8 cellular contexts compared by ENCODE assay signal in genomic region chr1:33055210-33055991, GRCh38. TPM values are rescaled to one million over a fixed set of nuclear protein-coding genes. Genes with fewer than 3 reads are reported as not detected.
DNase-seq lines count a peak whose midpoint lies in the region; ATAC-seq and TF ChIP-seq lines count a peak whose summit lies in the region.

No MANE protein-coding gene starts in this region.

- H3K27me3 Mint-ChIP-seq in activated T-cell treated with anti-CD3 and anti-CD28 coated beads, Interleukin-2, amount 50 U/mL, for 24 hours, result peaks cover 6% of the 10 kb centered on the region
- peaks cover 8 to 10% of the 10 kb centered on the region in 2 donors for H3K27me3 Mint-ChIP-seq in natural killer cell (ENCODE audit: low read depth in 2 of 2)

- ATAC-seq in natural killer cell (peak; percentile 81 to 86 (median 84)), HG02840 (IDR thresholded peaks at IDR 0.05; ENCODE audit: low FRiP score, unreplicated experiment) (no peak)

- H3K36me3 Mint-ChIP-seq in activated T-cell treated with anti-CD3 and anti-CD28 coated beads, Interleukin-2, amount 50 U/mL, for 24 hours (ENCODE audit: low read depth), result no peaks in the 10 kb centered on the region
- H3K36me3 Mint-ChIP-seq in natural killer cell, result no peaks in the 10 kb centered on the region

- no peak for TF ChIP-seq POLR2A in uterus (IDR thresholded peaks at IDR 0.05)

- H3K4me3 ChIP-seq in fibroblast of the aortic adventitia (ENCODE audit: low read depth, low read length), result no peak overlapping the region
- no peak overlapping the region for H3K4me3 ChIP-seq in uterus

- H3K4me1 Mint-ChIP-seq in activated T-cell treated with anti-CD3 and anti-CD28 coated beads, Interleukin-2, amount 50 U/mL, for 24 hours (ENCODE audit: low read depth), result peaks cover 2% of the 10 kb centered on the region
- peaks cover 8 to 14% of the 10 kb centered on the region in 2 donors for H3K4me1 Mint-ChIP-seq in natural killer cell

- intact Hi-C loops in natural killer cell (cut with micrococcal nuclease) (loop anchor here (1.0 kb wide), 1 partner anchor 122 kb away; no protein-coding TSS in a partner anchor), uterus (cut with DNase I; ENCODE audit: low total_unique reads) (no loop called here)

- no peak overlapping the region for H3K4me3 Mint-ChIP-seq in activated T-cell treated with anti-CD3 and anti-CD28 coated beads, Interleukin-2, amount 50 U/mL, for 24 hours
- H3K4me3 Mint-ChIP-seq in natural killer cell, result no peak overlapping the region

- no peaks in the 10 kb centered on the region for H3K4me1 ChIP-seq in uterus

- H3K9me3 ChIP-seq in uterus, result no peaks in the 10 kb centered on the region

- no peaks in the 10 kb centered on the region for H3K36me3 ChIP-seq in uterus

- TF ChIP-seq CTCF in fibroblast of the aortic adventitia (IDR thresholded peaks at IDR 0.05; ENCODE audit: insufficient read depth, low read length) (peak; percentile 79), natural killer cell (IDR thresholded peaks at IDR 0.05) (peak; percentile 60), uterus (IDR thresholded peaks at IDR 0.05) (peak; percentile 70 to 80 (median 72))

- no peak overlapping the region for H3K27ac ChIP-seq in uterus

- peaks cover 4% of the 10 kb centered on the region for H3K9me3 Mint-ChIP-seq in activated T-cell treated with anti-CD3 and anti-CD28 coated beads, Interleukin-2, amount 50 U/mL, for 24 hours
- H3K9me3 Mint-ChIP-seq in natural killer cell, result no peaks in the 10 kb centered on the region

- H3K27me3 ChIP-seq in uterus, result no peaks in the 10 kb centered on the region

- H3K27ac Mint-ChIP-seq in activated T-cell treated with anti-CD3 and anti-CD28 coated beads, Interleukin-2, amount 50 U/mL, for 24 hours, result peak overlapping the region; percentile 0
- H3K27ac Mint-ChIP-seq in natural killer cell, result peak overlapping the region; percentile 29 to 37

- DNase-seq in CD1c-positive myeloid dendritic cell (ENCODE audit: extremely low spot score) (peak; percentile 78), HCEC 1CT (peak; percentile 75), NCI-H82 (lab: John Stamatoyannopoulos, UW) (peak; percentile 90), fibroblast of the aortic adventitia (ENCODE audit: low read depth) (peak; percentile 91), natural killer cell (peak; percentile 23), uterus (peak; percentile 63 to 77)
- peak; percentile 50 for DNase-seq in activated T-cell treated with anti-CD3 and anti-CD28 coated beads, Interleukin-2, amount 50 U/mL, for 24 hours

RNA-seq across cellular contexts. Expression of gene AK2, which starts 18.7 kb away (rescaled TPM):
- 155 and 373 TPM in 2 replicates for total RNA-seq in fibroblast of the aortic adventitia (ENCODE audit: low replicate concordance)
- total RNA-seq in natural killer cell, result 10 to 100 TPM; 64.8 to 94.0 (median 67.1) TPM
- total RNA-seq in uterus, result 100 to 1,000 TPM in 2 of 4 donors, 10 to 100 TPM in 2; 47.6 to 126 (median 89.2) TPM

RNA-seq across cellular contexts. Expression of gene AZIN2, which starts 25.6 kb away (rescaled TPM):
- total RNA-seq in fibroblast of the aortic adventitia (ENCODE audit: low replicate concordance) (3.9 and 8.1 TPM in 2 replicates), natural killer cell (1 to 10 TPM; 1.9 to 5.1 (median 4.1) TPM), uterus (10 to 100 TPM in 2 of 4 donors, 1 to 10 TPM in 2; 1.2 to 16.1 (median 6.9) TPM)

Comparison
In these comparisons a context has a peak if more than half of its experiments do, and no peak if none do; other contexts are left out.
1. DNase-seq: peak in every context shown above with its lines; median percentile 91 in fibroblast of the aortic adventitia; 90 in NCI-H82; 78 in CD1c-positive myeloid dendritic cell; 75 in HCEC 1CT; 70 in uterus; 50 in activated T-cell treated with anti-CD3 and anti-CD28 coated beads, Interleukin-2, amount 50 U/mL, for 24 hours; 23 in natural killer cell.